17 cellular contexts compared by ENCODE assay signal in the genomic region with DNA sequence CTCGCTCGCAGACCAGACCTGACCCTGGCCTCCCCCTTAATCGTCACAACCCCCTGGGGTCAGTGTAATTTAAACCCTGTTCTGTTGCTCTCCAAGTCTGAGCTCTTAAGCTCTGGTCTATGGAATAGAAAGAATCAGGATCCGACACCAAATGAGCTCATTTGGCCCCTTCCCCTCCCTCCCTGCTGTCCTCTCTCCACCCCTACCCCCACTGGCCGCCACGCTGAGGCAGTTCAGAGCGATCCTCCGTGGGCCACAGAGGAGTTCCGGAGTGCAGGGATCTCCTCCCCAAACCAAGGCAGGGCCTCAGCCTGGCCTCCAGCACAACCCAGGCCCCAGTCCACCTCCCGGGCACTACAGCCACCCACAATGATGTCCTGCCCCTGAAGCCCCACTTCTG. TPM values are rescaled to one million over a fixed set of nuclear protein-coding genes. Genes with fewer than 3 reads are reported as not detected.
DNase-seq lines count a peak whose midpoint lies in the region; ATAC-seq and TF ChIP-seq lines count a peak whose summit lies in the region.
"Had no signal": no experiment of that assay in that cellular context is flagged by ENCODE, and none has a peak within 500 bp of the region (broad histone marks: within the 10 kb centered on the region; RNA-seq: fewer than 3 reads in every experiment).

No MANE protein-coding gene starts in this region.

- H3K9me3 ChIP-seq in CD8-positive, alpha-beta memory T cell (ENCODE audit: low read length): no peaks in the 10 kb centered on the region
- H3K9me3 ChIP-seq in NT2/D1 (ENCODE audit: insufficient read depth, low read length) (no peaks in the 10 kb centered on the region), psoas muscle (no peaks in the 10 kb centered on the region), ascending aorta (no peaks in the 10 kb centered on the region)
- H3K9me3 ChIP-seq: BE2C, right lobe of liver, SJSA1, transverse colon had no signal

- peaks cover 60 to 79% (median 73%) of the 10 kb centered on the region in 3 donors for H3K4me1 Mint-ChIP-seq in CD8-positive, alpha-beta memory T cell

- H3K4me1 ChIP-seq in CD8-positive, alpha-beta memory T cell (ENCODE audit: insufficient read depth, low read length): peaks cover 56% of the 10 kb centered on the region
- H3K4me1 ChIP-seq in NT2/D1 (ENCODE audit: insufficient read depth, insufficient read length) (peaks cover 23% of the 10 kb centered on the region), psoas muscle (peaks cover 83% of the 10 kb centered on the region), ascending aorta (peaks cover 3 to 17% of the 10 kb centered on the region in 2 donors)
- H3K4me1 ChIP-seq: SJSA1 had no signal

- no peaks in the 10 kb centered on the region for H3K36me3 ChIP-seq in CD8-positive, alpha-beta memory T cell (ENCODE audit: insufficient read depth, low read length)
- H3K36me3 ChIP-seq in NT2/D1 (ENCODE audit: insufficient read depth, insufficient read length, low read length) (no peaks in the 10 kb centered on the region), psoas muscle (ENCODE audit: insufficient read depth in 1 of 2, low read depth in 1 of 2) (no peaks in the 10 kb centered on the region), ascending aorta (no peaks in the 10 kb centered on the region)
- H3K36me3 ChIP-seq: BE2C, right lobe of liver, SJSA1, transverse colon had no signal

- ATAC-seq in psoas muscle: no peak
- ATAC-seq in GM19351 (IDR thresholded peaks at IDR 0.05; ENCODE audit: unreplicated experiment): no peak
- no peak for ATAC-seq in HG02970 (IDR thresholded peaks at IDR 0.05; ENCODE audit: low FRiP score, unreplicated experiment)
- ATAC-seq: right lobe of liver had no signal

- H3K9me3 Mint-ChIP-seq in CD8-positive, alpha-beta memory T cell: no peaks in the 10 kb centered on the region
- H3K9me3 Mint-ChIP-seq: dendritic cell treated with granulocyte-macrophage colony-stimulating factor and Interleukin-4, amounts not matched to agents 40 ng/mL and 50 ng/mL, for 4 days had no signal

- peaks cover 0 to 1% of the 10 kb centered on the region in 2 donors for H3K27me3 Mint-ChIP-seq in CD8-positive, alpha-beta memory T cell
- H3K27me3 Mint-ChIP-seq: dendritic cell treated with granulocyte-macrophage colony-stimulating factor and Interleukin-4, amounts not matched to agents 40 ng/mL and 50 ng/mL, for 4 days had no signal

- no peaks in the 10 kb centered on the region for H3K27me3 ChIP-seq in CD8-positive, alpha-beta memory T cell (ENCODE audit: insufficient read depth, low read length, poor library complexity, severe bottlenecking)
- H3K27me3 ChIP-seq in NT2/D1 (ENCODE audit: insufficient read depth, insufficient read length) (no peaks in the 10 kb centered on the region), dorsolateral prefrontal cortex (no peaks in the 10 kb centered on the region), psoas muscle (ENCODE audit: insufficient read depth in 3 of 3, low read length in 2 of 3) (no peaks in the 10 kb centered on the region), ascending aorta (no peaks in the 10 kb centered on the region)
- H3K27me3 ChIP-seq: BE2C, right lobe of liver, SJSA1, transverse colon had no signal

- POLR2A ChIA-PET in CD8-positive, alpha-beta memory T cell (lab: Charles Lee): no interaction called here

- peak overlapping the region in 3 of 7 donors; percentile 34 to 87 (median 41) for H3K4me3 Mint-ChIP-seq in CD8-positive, alpha-beta memory T cell
- H3K4me3 Mint-ChIP-seq: dendritic cell treated with granulocyte-macrophage colony-stimulating factor and Interleukin-4, amounts not matched to agents 40 ng/mL and 50 ng/mL, for 4 days had no signal

- no peak overlapping the region for H3K4me3 ChIP-seq in CD8-positive, alpha-beta memory T cell (ENCODE audit: low read length)
- H3K4me3 ChIP-seq in NT2/D1 (ENCODE audit: insufficient read length, low read depth) (no peak overlapping the region), dorsolateral prefrontal cortex (no peak overlapping the region), psoas muscle (no peak overlapping the region), ascending aorta (no peak overlapping the region)
- H3K4me3 ChIP-seq: lung, right lobe of liver, SJSA1, transverse colon had no signal

- intact Hi-C loops in dorsolateral prefrontal cortex (cut with DNase I) (no loop called here), psoas muscle (cut with DNase I) (loop anchor here (5.0 kb wide), 1 partner anchor 34 kb away; no protein-coding TSS in a partner anchor), ascending aorta (cut with DNase I) (no loop called here)

- H3K27ac ChIP-seq in CD8-positive, alpha-beta memory T cell (ENCODE audit: low read depth, low read length): no peak overlapping the region
- H3K27ac ChIP-seq in dorsolateral prefrontal cortex: peak overlapping the region in 50 of 59 donors; percentile 16 to 99 (median 65)
- H3K27ac ChIP-seq in psoas muscle: peak overlapping the region; percentile 82
- H3K27ac ChIP-seq in ascending aorta: no peak overlapping the region
- H3K27ac ChIP-seq: right lobe of liver, SJSA1, transverse colon had no signal

- TF ChIP-seq CTCF in dorsolateral prefrontal cortex (IDR thresholded peaks at IDR 0.05 in 54 of 56, conservative IDR thresholded peaks at IDR 0.05 in 2 of 56; ENCODE audit: low read depth in 1 of 56, partially characterized antibody in 56 of 56) (no peak), psoas muscle (IDR thresholded peaks at IDR 0.05) (no peak), ascending aorta (IDR thresholded peaks at IDR 0.05) (no peak)

- peaks cover 0 to 7% (median 5%) of the 10 kb centered on the region in 3 donors for H3K36me3 Mint-ChIP-seq in CD8-positive, alpha-beta memory T cell

- CTCF ChIA-PET in CD8-positive, alpha-beta memory T cell (lab: Charles Lee): interaction anchor here (1.0 to 1.4 kb wide), 4 partner anchors 10 to 28 kb away, joined by 3 to 4 read pairs (median 3); no protein-coding TSS in a partner anchor

- peak overlapping the region; percentile 36 for H3K9ac ChIP-seq in NT2/D1 (ENCODE audit: insufficient read length, low read depth)

- DNase-seq in CD8-positive, alpha-beta memory T cell: no peak
- DNase-seq in NT2/D1 (ENCODE audit: low read depth, low spot score) (no peak), dorsolateral prefrontal cortex (no peak), psoas muscle (no peak), ascending aorta (ENCODE audit: low spot score in 2 of 2) (no peak)
- DNase-seq: DMS153, erythroblast, NCI-H187 treated with DMSO at 0.1 percent for 48 hours, NCI-H510A, right lobe of liver, transverse colon had no signal

- 26 to 43% (median 33%) methylated on average over 10 of the region's 10 CpGs for WGBS in psoas muscle, 3 donors

- peak overlapping the region; percentile 51 to 96 (median 78) for H3K27ac Mint-ChIP-seq in CD8-positive, alpha-beta memory T cell
- H3K27ac Mint-ChIP-seq: dendritic cell treated with granulocyte-macrophage colony-stimulating factor and Interleukin-4, amounts not matched to agents 40 ng/mL and 50 ng/mL, for 4 days had no signal

RNA-seq across cellular contexts. Expression of a gene that starts 5.3 kb away (rescaled TPM):
- 10 to 100 TPM; 77.9 to 80.7 TPM for total RNA-seq in CD8-positive, alpha-beta memory T cell
- 19.4 TPM for polyA plus RNA-seq in CD8-positive, alpha-beta memory T cell
- 10 to 100 TPM; 37.2 to 80.0 (median 54.1) TPM for total RNA-seq in dorsolateral prefrontal cortex
- 10 to 100 TPM; 20.6 to 26.2 (median 21.7) TPM for total RNA-seq in psoas muscle
- 1 to 10 TPM; 7.1 to 9.9 (median 8.4) TPM for polyA plus RNA-seq in psoas muscle
- 33.6 TPM for total RNA-seq in ascending aorta

Comparison
In these comparisons a context has a peak if more than half of its experiments do, and no peak if none do; other contexts are left out.
1. H3K27ac ChIP-seq: peak in dorsolateral prefrontal cortex (50 of 59) and psoas muscle (single experiment); none in CD8-positive, alpha-beta memory T cell (single experiment) and ascending aorta (0 of 2).
2. intact Hi-C loops: an anchor here in psoas muscle (5.0 kb wide); none called in dorsolateral prefrontal cortex and ascending aorta.